In genomic region chr20:31710423-31711250, GRCh38 we compare ENCODE assay signal across 8 cellular contexts. TPM values are rescaled to one million over a fixed set of nuclear protein-coding genes. Genes with fewer than 3 reads are reported as not detected.
DNase-seq lines count a peak whose midpoint lies in the region; ATAC-seq and TF ChIP-seq lines count a peak whose summit lies in the region.

No MANE protein-coding gene starts in this region.

- H3K4me3 ChIP-seq in RWPE2 (ENCODE audit: severe bottlenecking) (no peak overlapping the region), gastroesophageal sphincter (no peak overlapping the region), stomach smooth muscle (ENCODE audit: low read length in 2 of 2) (no peak overlapping the region), colonic mucosa (no peak overlapping the region)

- H3K27ac ChIP-seq in KOPT-K1 (ENCODE audit: low read depth, low read length, poor library complexity, severe bottlenecking) (peak overlapping the region; percentile 19), RWPE2 (ENCODE audit: poor library complexity, severe bottlenecking) (peak overlapping the region; percentile 99), gastroesophageal sphincter (peak overlapping the region; percentile 93 to 100 (median 96)), stomach smooth muscle (ENCODE audit: low read length) (peak overlapping the region; percentile 82), colonic mucosa (no peak overlapping the region)

- ATAC-seq in RWPE2 (ENCODE audit: low read depth) (peak; percentile 75), gastroesophageal sphincter (no peak), HG03108 (IDR thresholded peaks at IDR 0.05; ENCODE audit: unreplicated experiment) (no peak), HG03432 (IDR thresholded peaks at IDR 0.05; ENCODE audit: unreplicated experiment) (no peak)

- DNase-seq in RWPE2 (ENCODE audit: low spot score) (peak; percentile 100), colonic mucosa (no peak), UCSD-AML1 (lab: John Stamatoyannopoulos, UW; ENCODE audit: unreplicated experiment) (no peak)

- TF ChIP-seq EP300 in gastroesophageal sphincter (IDR thresholded peaks at IDR 0.05) = no peak

- no peaks in the 10 kb centered on the region for H3K9me3 ChIP-seq in KOPT-K1 (ENCODE audit: insufficient read depth, low read length, poor library complexity, severe bottlenecking)
- no peaks in the 10 kb centered on the region for H3K9me3 ChIP-seq in RWPE2 (ENCODE audit: severe bottlenecking)
- no peaks in the 10 kb centered on the region for H3K9me3 ChIP-seq in gastroesophageal sphincter
- no peaks in the 10 kb centered on the region for H3K9me3 ChIP-seq in stomach smooth muscle (ENCODE audit: control insufficient read depth in 2 of 2, low read length in 2 of 2)
- no peaks in the 10 kb centered on the region for H3K9me3 ChIP-seq in colonic mucosa

- no peak for TF ChIP-seq POLR2A in gastroesophageal sphincter (IDR thresholded peaks at IDR 0.05)

- WGBS in gastroesophageal sphincter (ENCODE audit: low coverage in 1 of 2), 2 donors = 65 to 78% methylated on average over 2 to 4 of the region's 5 CpGs

- H3K4me1 ChIP-seq in RWPE2 (ENCODE audit: insufficient read depth, poor library complexity, severe bottlenecking) = peaks cover 82% of the 10 kb centered on the region
- H3K4me1 ChIP-seq in gastroesophageal sphincter = peaks cover 30 to 95% (median 57%) of the 10 kb centered on the region in 3 donors
- peaks cover 37% of the 10 kb centered on the region for H3K4me1 ChIP-seq in stomach smooth muscle (ENCODE audit: control insufficient read depth, insufficient read depth, low read length)
- peaks cover 29% of the 10 kb centered on the region for H3K4me1 ChIP-seq in colonic mucosa

- H3K27me3 ChIP-seq in RWPE2 (ENCODE audit: insufficient read depth, poor library complexity, severe bottlenecking) (no peaks in the 10 kb centered on the region), gastroesophageal sphincter (no peaks in the 10 kb centered on the region), stomach smooth muscle (ENCODE audit: control insufficient read depth in 1 of 2, insufficient read depth in 2 of 2, low read length in 2 of 2) (no peaks in the 10 kb centered on the region), colonic mucosa (no peaks in the 10 kb centered on the region)

- TF ChIP-seq CTCF in RWPE2 (IDR thresholded peaks at IDR 0.05; ENCODE audit: poor library complexity, severe bottlenecking) (no peak), gastroesophageal sphincter (IDR thresholded peaks at IDR 0.05) (no peak), colonic mucosa (IDR thresholded peaks at IDR 0.05) (no peak)

- H3K36me3 ChIP-seq in KOPT-K1 (ENCODE audit: insufficient read depth, low read length) (peaks cover 99% of the 10 kb centered on the region), RWPE2 (ENCODE audit: low read depth) (peaks cover 92% of the 10 kb centered on the region), gastroesophageal sphincter (peaks cover 0 to 45% of the 10 kb centered on the region in 2 donors), stomach smooth muscle (ENCODE audit: control insufficient read depth in 2 of 2, insufficient read depth in 2 of 2, low read length in 2 of 2) (peaks cover 6 to 20% of the 10 kb centered on the region in 2 donors), colonic mucosa (no peaks in the 10 kb centered on the region)

- intact Hi-C loops in colonic mucosa (cut with DNase I) = no loop called here

- H3K9ac ChIP-seq in stomach smooth muscle (ENCODE audit: low read length in 2 of 2) = no peak overlapping the region
- H3K9ac ChIP-seq in colonic mucosa (ENCODE audit: low read depth in 2 of 2, low read length in 2 of 2) = no peak overlapping the region

RNA-seq across cellular contexts. Expression of gene BCL2L1, which starts 12.0 kb away (rescaled TPM):
- 100 to 1,000 TPM in 3 of 4 donors, 10 to 100 TPM in 1; 71.9 to 171 (median 135) TPM for total RNA-seq in gastroesophageal sphincter
- total RNA-seq in colonic mucosa = 10 to 100 TPM; 55.9 to 59.4 TPM

RNA-seq across cellular contexts. Expression of gene TPX2, which starts 28.5 kb away (rescaled TPM):
- total RNA-seq in gastroesophageal sphincter (1 to 10 TPM in 1 of 4 donors, under 1 TPM in 3; 0.13 to 1.4 (median 0.74) TPM), colonic mucosa (10 to 100 TPM; 21.8 to 74.5 TPM)

Comparison
In these comparisons a context has a peak if more than half of its experiments do, and no peak if none do; other contexts are left out.
1. RNA of gene TPX2, which starts 28.5 kb away (total RNA-seq): 21.8 to 74.5 TPM in colonic mucosa; 0.13 to 1.4 TPM in gastroesophageal sphincter; every median in the first group is over 4 times any median in the second.